Comparison of ENCODE assay signal across 1 cellular context in the genomic region with DNA sequence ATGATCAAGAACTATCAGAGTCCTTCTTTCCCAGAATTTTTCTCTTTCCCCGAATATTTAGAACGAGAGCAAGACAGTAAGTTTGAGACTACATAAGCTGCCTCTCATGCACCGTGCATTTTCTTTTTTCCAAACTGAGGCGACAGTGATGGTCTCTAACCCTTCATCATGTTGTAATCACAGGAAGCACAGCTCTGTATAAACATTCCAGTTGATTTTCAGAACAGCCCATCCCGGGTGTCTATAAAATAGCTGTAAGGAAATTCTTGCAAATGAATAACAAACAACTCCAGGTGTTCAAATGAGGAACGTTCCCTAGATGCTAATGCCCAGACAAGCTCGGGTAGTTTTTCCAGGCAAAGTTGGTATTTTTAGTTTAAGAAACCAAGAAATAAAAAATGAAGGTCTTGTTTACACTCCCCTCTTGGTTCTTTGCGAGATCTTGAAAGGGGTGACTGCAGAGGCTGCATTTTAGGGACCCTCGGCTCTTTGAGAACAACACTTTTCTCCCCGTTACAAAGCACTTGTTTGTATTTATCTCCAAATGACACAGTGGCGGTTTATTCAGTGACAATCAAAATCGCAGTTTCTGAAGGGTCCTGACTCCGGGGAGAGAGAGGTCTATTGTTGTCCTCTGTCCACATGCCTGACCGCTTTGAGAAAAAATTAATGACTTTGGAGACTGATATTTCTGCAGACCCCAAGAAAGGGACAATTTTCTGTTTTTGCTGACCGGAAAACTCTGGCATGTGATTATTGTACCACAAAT.
TF ChIP-seq lines count a peak whose summit lies in the region.

No MANE protein-coding gene starts in this region.

TF ChIP-seq in WTC11, 78 proteins besides CTCF, POLR2A, EP300 and RAD21 (continued from another document):
- TF ChIP-seq, protein P1, sequence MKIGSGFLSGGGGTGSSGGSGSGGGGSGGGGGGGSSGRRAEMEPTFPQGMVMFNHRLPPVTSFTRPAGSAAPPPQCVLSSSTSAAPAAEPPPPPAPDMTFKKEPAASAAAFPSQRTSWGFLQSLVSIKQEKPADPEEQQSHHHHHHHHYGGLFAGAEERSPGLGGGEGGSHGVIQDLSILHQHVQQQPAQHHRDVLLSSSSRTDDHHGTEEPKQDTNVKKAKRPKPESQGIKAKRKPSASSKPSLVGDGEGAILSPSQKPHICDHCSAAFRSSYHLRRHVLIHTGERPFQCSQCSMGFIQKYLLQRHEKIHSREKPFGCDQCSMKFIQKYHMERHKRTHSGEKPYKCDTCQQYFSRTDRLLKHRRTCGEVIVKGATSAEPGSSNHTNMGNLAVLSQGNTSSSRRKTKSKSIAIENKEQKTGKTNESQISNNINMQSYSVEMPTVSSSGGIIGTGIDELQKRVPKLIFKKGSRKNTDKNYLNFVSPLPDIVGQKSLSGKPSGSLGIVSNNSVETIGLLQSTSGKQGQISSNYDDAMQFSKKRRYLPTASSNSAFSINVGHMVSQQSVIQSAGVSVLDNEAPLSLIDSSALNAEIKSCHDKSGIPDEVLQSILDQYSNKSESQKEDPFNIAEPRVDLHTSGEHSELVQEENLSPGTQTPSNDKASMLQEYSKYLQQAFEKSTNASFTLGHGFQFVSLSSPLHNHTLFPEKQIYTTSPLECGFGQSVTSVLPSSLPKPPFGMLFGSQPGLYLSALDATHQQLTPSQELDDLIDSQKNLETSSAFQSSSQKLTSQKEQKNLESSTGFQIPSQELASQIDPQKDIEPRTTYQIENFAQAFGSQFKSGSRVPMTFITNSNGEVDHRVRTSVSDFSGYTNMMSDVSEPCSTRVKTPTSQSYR (CRISPR knock-in tag; IDR thresholded peaks at IDR 0.05): no peak
- no peak for TF ChIP-seq FOXK1 (CRISPR knock-in tag; IDR thresholded peaks at IDR 0.05)
